ENCODE assay signal across 13 cellular contexts in the genomic region with DNA sequence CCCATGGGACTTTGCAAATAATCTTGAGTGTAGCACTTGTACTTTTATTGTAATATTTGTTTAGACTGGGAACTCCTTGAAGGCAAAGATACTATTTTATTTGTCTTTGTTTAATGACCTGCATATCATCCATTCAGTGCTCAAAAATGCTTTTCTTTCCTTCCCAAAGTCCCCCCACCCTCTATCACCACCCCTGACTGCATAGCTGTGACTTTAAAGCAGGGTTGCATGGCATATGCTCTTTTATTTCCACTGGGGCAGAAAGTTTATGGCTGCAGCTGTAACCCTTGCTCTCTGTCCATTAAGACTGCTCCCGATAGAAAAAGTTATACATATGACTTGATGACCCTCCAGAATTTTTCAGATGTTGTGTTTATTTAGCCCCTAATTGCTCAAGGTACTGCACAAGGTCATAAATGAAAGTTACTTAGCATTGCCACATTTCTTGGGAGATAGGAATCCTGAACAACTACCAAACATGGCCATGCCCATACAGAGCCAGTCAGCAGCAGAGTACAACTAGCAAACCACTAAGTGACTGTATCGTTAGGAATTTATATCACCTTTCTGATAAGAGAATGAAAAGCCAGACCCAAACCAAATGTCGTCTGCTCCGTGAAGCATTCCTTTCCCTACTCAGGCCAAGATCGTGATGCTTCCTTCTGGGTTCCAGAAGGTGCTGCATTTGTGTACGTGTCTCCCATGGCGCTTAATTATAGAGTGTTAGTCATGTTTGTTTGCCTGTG.
DNase-seq lines count a peak whose midpoint lies in the region; ATAC-seq, FAIRE-seq and TF ChIP-seq lines count a peak whose summit lies in the region.
"Had no signal": no experiment of that assay in that cellular context is flagged by ENCODE, and none has a peak within 500 bp of the region (broad histone marks: within the 10 kb centered on the region; RNA-seq: fewer than 3 reads in every experiment).

No MANE protein-coding gene starts in this region.

- no peak for TF ChIP-seq RAD21 in A549 (conservative IDR thresholded peaks at IDR 0.05 in 1 of 2, IDR thresholded peaks at IDR 0.05 in 1 of 2)

- TF ChIP-seq POLR2A in A549 (IDR thresholded peaks at IDR 0.05; ENCODE audit: low read length), result no peak

- H3K4me1 ChIP-seq in A549, result peaks cover 63% of the 10 kb centered on the region

- no peak overlapping the region for H3K4me3 ChIP-seq in A549
- no peak overlapping the region for H3K4me3 ChIP-seq in kidney epithelial cell (ENCODE audit: low read depth, low read length)
- H3K4me3 ChIP-seq: GM23248 had no signal

- no peak for TF ChIP-seq CTCF in A549 (IDR thresholded peaks at IDR 0.05)
- TF ChIP-seq CTCF in kidney epithelial cell (IDR thresholded peaks at IDR 0.05; ENCODE audit: insufficient read depth, low read length, poor library complexity, severe bottlenecking), result no peak

- WGBS in A549 (ENCODE audit: missing lambda C conversion rate), result 74% methylated on average over 7 of the region's 7 CpGs

- H3K4me2 ChIP-seq in A549, result peak overlapping the region; percentile 26

- TF ChIP-seq EP300 in A549 (IDR thresholded peaks at IDR 0.05), result no peak

- CTCF ChIA-PET in A549 (lab: Yijun Ruan, JAX), result interaction anchor here (1.0 to 2.9 kb wide), 3 partner anchors 40 to 114 kb away, joined by 3 to 16 read pairs (median 4); a partner anchor contains a TSS

- no peaks in the 10 kb centered on the region for H3K9me3 ChIP-seq in A549

- H3K36me3 ChIP-seq in kidney epithelial cell (ENCODE audit: control insufficient read depth, insufficient read depth, low read length), result no peaks in the 10 kb centered on the region

- FAIRE-seq in A549 (lab: Jason Lieb, UNC), result no peak

- POLR2A ChIA-PET in A549 (lab: Yijun Ruan, JAX), result no interaction called here

- DNase-seq in A549 (ENCODE audit: low read depth in 1 of 2, low spot score in 1 of 2), result peak in 1 of 2 experiments; percentile 30
- DNase-seq in H4 (ENCODE audit: low spot score), result peak; percentile 62
- DNase-seq in amniotic epithelial cell (ENCODE audit: low read depth), result peak; percentile 95
- peak; percentile 82 for DNase-seq in kidney epithelial cell (ENCODE audit: low read depth)
- no peak for DNase-seq in substantia nigra (lab: John Stamatoyannopoulos, UW)
- DNase-seq in NCI-H1694 treated with DMSO at 0.1 percent for 48 hours (lab: John Stamatoyannopoulos, UW), result no peak
- DNase-seq in NCI-H146 treated with DMSO at 0.1 percent for 48 hours (lab: John Stamatoyannopoulos, UW; ENCODE audit: unreplicated experiment), result no peak
- DNase-seq: activated T-cell treated with anti-CD3 and anti-CD28 coated beads, Interleukin-2, amount 50 U/mL, for 4 hours; GM23248; left cardiac atrium; NCI-H446 treated with DMSO at 0.1 percent for 48 hours; T-helper 17 cell had no signal

- no peaks in the 10 kb centered on the region for H3K27me3 ChIP-seq in kidney epithelial cell (ENCODE audit: control insufficient read depth, insufficient read depth, low read length)

- peak overlapping the region in 1 of 2 experiments; percentile 71; a peak in 3 of 6 replicates for H3K27ac ChIP-seq in A549
- H3K27ac ChIP-seq in substantia nigra (ENCODE audit: low read depth, low read length, poor library complexity, severe bottlenecking), result no peak overlapping the region
- H3K27ac ChIP-seq: GM23248 had no signal

- ATAC-seq in A549 (peak in 1 of 2 experiments; percentile 50; a peak in 3 of 6 replicates), HG03378 (IDR thresholded peaks at IDR 0.05; ENCODE audit: unreplicated experiment) (no peak)
- ATAC-seq: T-helper 17 cell had no signal

TF ChIP-seq in A549, 52 proteins besides CTCF, POLR2A, EP300 and RAD21:
- TF ChIP-seq MAZ (IDR thresholded peaks at IDR 0.05; ENCODE audit: borderline replicate concordance, low read depth, low read length) (no peak), FOSL2 (IDR thresholded peaks at IDR 0.05) (no peak), FOSL2 (CRISPR knock-in tag; IDR thresholded peaks at IDR 0.05) (0 out of 2 replicates have a peak, but pooled peaks have one; percentile 16)
TF ChIP-seq in A549: peak in this region for 1.

Comparison
In these comparisons a context has a peak if more than half of its experiments do, and no peak if none do; other contexts are left out.
1. DNase-seq: peak in H4 (single experiment), amniotic epithelial cell (single experiment) and kidney epithelial cell (single experiment); none in substantia nigra (0 of 49), NCI-H1694 treated with DMSO at 0.1 percent for 48 hours (single experiment) and NCI-H146 treated with DMSO at 0.1 percent for 48 hours (single experiment).